Comparison of ENCODE assay signal across 11 cellular contexts in genomic region chr10:72250666-72251065, GRCh38. TPM values are rescaled to one million over a fixed set of nuclear protein-coding genes. Genes with fewer than 3 reads are reported as not detected.
A peak's percentile ranks its signal among the peaks of the same experiment; 100 is the strongest.
DNase-seq lines count a peak whose midpoint lies in the region; ATAC-seq, FAIRE-seq and TF ChIP-seq lines count a peak whose summit lies in the region.
"Had no signal": no experiment of that assay in that cellular context is flagged by ENCODE, and none has a peak within 500 bp of the region (broad histone marks: within the 10 kb centered on the region; RNA-seq: fewer than 3 reads in every experiment).

No MANE protein-coding gene starts in this region.

- H3K4me1 ChIP-seq in mucosa of descending colon (ENCODE audit: low read depth), result peaks cover 74% of the 10 kb centered on the region

- no peaks in the 10 kb centered on the region for H3K36me3 Mint-ChIP-seq in stimulated activated naive CD8-positive, alpha-beta T cell treated with anti-CD3 and anti-CD28 coated beads, Interleukin-15, Interleukin-2, amounts not matched to agents 100 ng/mL and 50 ng/mL, for 24 hours (ENCODE audit: low read depth)

- no peak for TF ChIP-seq POLR2A in GM12892 (IDR thresholded peaks at IDR 0.05; ENCODE audit: low read depth, low read length)

- no peaks in the 10 kb centered on the region for H3K9me3 ChIP-seq in mucosa of descending colon

- H3K4me1 Mint-ChIP-seq in stimulated activated naive CD8-positive, alpha-beta T cell treated with anti-CD3 and anti-CD28 coated beads, Interleukin-15, Interleukin-2, amounts not matched to agents 100 ng/mL and 50 ng/mL, for 24 hours (ENCODE audit: low read depth), result peaks cover 86% of the 10 kb centered on the region

- H3K27ac Mint-ChIP-seq in stimulated activated naive CD8-positive, alpha-beta T cell treated with anti-CD3 and anti-CD28 coated beads, Interleukin-15, Interleukin-2, amounts not matched to agents 100 ng/mL and 50 ng/mL, for 24 hours, result peak overlapping the region; percentile 16

- no peak overlapping the region for H3K4me3 Mint-ChIP-seq in stimulated activated naive CD8-positive, alpha-beta T cell treated with anti-CD3 and anti-CD28 coated beads, Interleukin-15, Interleukin-2, amounts not matched to agents 100 ng/mL and 50 ng/mL, for 24 hours

- H3K4me3 ChIP-seq in choroid plexus epithelial cell (ENCODE audit: low read depth, low read length) (no peak overlapping the region), mucosa of descending colon (no peak overlapping the region)

- H3K27me3 Mint-ChIP-seq in stimulated activated naive CD8-positive, alpha-beta T cell treated with anti-CD3 and anti-CD28 coated beads, Interleukin-15, Interleukin-2, amounts not matched to agents 100 ng/mL and 50 ng/mL, for 24 hours, result no peaks in the 10 kb centered on the region

- FAIRE-seq in GM12892 (lab: Jason Lieb, UNC), result no peak
- FAIRE-seq: D721Med had no signal

- no peaks in the 10 kb centered on the region for H3K9me3 Mint-ChIP-seq in stimulated activated naive CD8-positive, alpha-beta T cell treated with anti-CD3 and anti-CD28 coated beads, Interleukin-15, Interleukin-2, amounts not matched to agents 100 ng/mL and 50 ng/mL, for 24 hours

- H3K36me3 ChIP-seq in mucosa of descending colon (ENCODE audit: low read depth), result no peaks in the 10 kb centered on the region

- ATAC-seq in stimulated activated naive CD8-positive, alpha-beta T cell treated with anti-CD3 and anti-CD28 coated beads, Interleukin-15, Interleukin-2, amounts not matched to agents 100 U/mL and 50 U/mL, for 24 hours, result no peak
- no peak for ATAC-seq in mucosa of descending colon

- intact Hi-C loops in mucosa of descending colon (cut with DNase I, micrococcal nuclease), result no loop called here

- DNase-seq in stimulated activated naive CD8-positive, alpha-beta T cell treated with anti-CD3 and anti-CD28 coated beads, Interleukin-15, Interleukin-2, amounts not matched to agents 100 U/mL and 50 U/mL, for 24 hours, result no peak
- DNase-seq in choroid plexus epithelial cell (ENCODE audit: low read depth) (peak; percentile 94), mucosa of descending colon (peak in 2 of 3 donors; percentile 45 to 65), GM12892 (ENCODE audit: insufficient read length) (no peak), GM10266 (ENCODE audit: extremely low spot score) (no peak), DMS 273 treated with DMSO at 0.1 percent for 48 hours (lab: John Stamatoyannopoulos, UW) (no peak), islet precursor cell (no peak)
- DNase-seq: kidney glomerular epithelial cell, NCI-H1694 had no signal

- no peak for TF ChIP-seq CTCF in choroid plexus epithelial cell (conservative IDR thresholded peaks at IDR 0.05; ENCODE audit: low read depth, low read length)
- TF ChIP-seq CTCF in mucosa of descending colon (IDR thresholded peaks at IDR 0.05), result no peak
- no peak for TF ChIP-seq CTCF in GM10266 (IDR thresholded peaks at IDR 0.05; ENCODE audit: control insufficient read depth, insufficient read depth, low read depth, missing control alignments)

RNA-seq across cellular contexts. Expression of gene DDIT4, which starts 23.1 kb away (rescaled TPM):
- 100 to 1,000 TPM in 1 of 3 donors, 10 to 100 TPM in 2; 32.9 to 142 (median 49.6) TPM for total RNA-seq in mucosa of descending colon
- polyA plus RNA-seq in GM12892 (2012; ENCODE audit: missing spikeins), result 158 TPM

RNA-seq across cellular contexts. Expression of gene ASCC1, which starts 34.6 kb away (rescaled TPM):
- total RNA-seq in mucosa of descending colon, result 10 to 100 TPM; 18.0 to 23.6 (median 21.4) TPM
- polyA plus RNA-seq in GM12892 (2012; ENCODE audit: missing spikeins), result 55.1 TPM

RNA-seq across cellular contexts. Expression of gene ANAPC16, which starts 34.9 kb away (rescaled TPM):
- 100 to 1,000 TPM in 1 of 3 donors, 10 to 100 TPM in 2; 72.1 to 126 (median 83.5) TPM for total RNA-seq in mucosa of descending colon
- polyA plus RNA-seq in GM12892 (2012; ENCODE audit: missing spikeins), result 146 TPM

Comparison
In these comparisons a context has a peak if more than half of its experiments do, and no peak if none do; other contexts are left out.
1. DNase-seq: peak in choroid plexus epithelial cell (single experiment) and mucosa of descending colon (2 of 3); none in stimulated activated naive CD8-positive, alpha-beta T cell treated with anti-CD3 and anti-CD28 coated beads, Interleukin-15, Interleukin-2, amounts not matched to agents 100 U/mL and 50 U/mL, for 24 hours (single experiment), GM12892 (single experiment), GM10266 (single experiment), DMS 273 treated with DMSO at 0.1 percent for 48 hours (single experiment) and islet precursor cell (single experiment).